Comparison of ENCODE assay signal across 3 cellular contexts in genomic region chr3:155989536-155989935, GRCh38.
TF ChIP-seq lines count a peak whose summit lies in the region.

No MANE protein-coding gene starts in this region.

TF ChIP-seq in HEK293, 187 proteins besides CTCF, POLR2A, EP300 and RAD21:
- TF ChIP-seq ZNF16 (tag by site-specific recombination; IDR thresholded peaks at IDR 0.05; ENCODE audit: low read depth) (no peak), PRDM10 (tag by site-specific recombination; IDR thresholded peaks at IDR 0.05) (peak; percentile 59), ZNF398 (tag by site-specific recombination; IDR thresholded peaks at IDR 0.05) (no peak)

TF ChIP-seq in IMR-90, 13 proteins besides CTCF, POLR2A, EP300 and RAD21:
- TF ChIP-seq MXI1 (IDR thresholded peaks at IDR 0.05; ENCODE audit: borderline replicate concordance, low read depth, low read length) = no peak
- TF ChIP-seq SMC3 (IDR thresholded peaks at IDR 0.05; ENCODE audit: low read depth, low read length) = no peak
- no peak for TF ChIP-seq BHLHE40 (IDR thresholded peaks at IDR 0.05; ENCODE audit: low read depth, low read length)
- peak; percentile 25; the same call in 1 of the 2 replicates for TF ChIP-seq CEBPB (IDR thresholded peaks at IDR 0.05; ENCODE audit: low read depth, low read length)
- no peak for TF ChIP-seq CHD1 (IDR thresholded peaks at IDR 0.05; ENCODE audit: low read depth, low read length)

TF ChIP-seq in K562, 482 proteins besides CTCF, POLR2A, EP300 and RAD21:
- TF ChIP-seq ATF3 (IDR thresholded peaks at IDR 0.05) (0 out of 2 replicates have a peak, but pooled peaks have one; percentile 39), ATF3 (CRISPR knock-in tag; conservative IDR thresholded peaks at IDR 0.05) (no peak), CEBPB (tag; IDR thresholded peaks at IDR 0.05) (0 out of 2 replicates have a peak, but pooled peaks have one; percentile 37), FOS (IDR thresholded peaks at IDR 0.05; ENCODE audit: extremely low read depth, insufficient read length) (no peak)
